In genomic region chr3:69902386-69902785, GRCh38 we compare ENCODE assay signal across 16 cellular contexts.
"Had no signal": no experiment of that assay in that cellular context is flagged by ENCODE, and none has a peak within 500 bp of the region (broad histone marks: within the 10 kb centered on the region; RNA-seq: fewer than 3 reads in every experiment).

No MANE protein-coding gene starts in this region.

- H3K4me1 ChIP-seq: left lung, lower lobe of right lung had no signal

- ATAC-seq: gastroesophageal sphincter; left cardiac atrium; left lung; lower lobe of right lung; naive thymus-derived CD4-positive, alpha-beta T cell had no signal

- H3K4me1 Mint-ChIP-seq: naive thymus-derived CD4-positive, alpha-beta T cell had no signal

- H3K4me3 Mint-ChIP-seq: naive thymus-derived CD4-positive, alpha-beta T cell had no signal

- H3K27me3 ChIP-seq: dorsolateral prefrontal cortex, esophagus muscularis mucosa, gastroesophageal sphincter, heart right ventricle, left lung had no signal

- H3K36me3 ChIP-seq: esophagus muscularis mucosa, gastroesophageal sphincter, heart right ventricle, left lung, lower lobe of right lung had no signal

- DNase-seq: dermis blood vessel endothelial cell; dorsolateral prefrontal cortex; effector CD4-positive, alpha-beta T cell; effector memory CD4-positive, alpha-beta T cell; head of caudate nucleus; hippocampal formation; left cardiac atrium; left lung; lower lobe of right lung; mesendoderm; midbrain; naive thymus-derived CD4-positive, alpha-beta T cell had no signal

- H3K4me3 ChIP-seq: coronary artery, dorsolateral prefrontal cortex, esophagus muscularis mucosa, gastroesophageal sphincter, heart right ventricle, left lung, lower lobe of right lung had no signal

- H3K27ac ChIP-seq: coronary artery, dorsolateral prefrontal cortex, esophagus muscularis mucosa, gastroesophageal sphincter, left lung, lower lobe of right lung had no signal

- H3K9me3 ChIP-seq: esophagus muscularis mucosa, gastroesophageal sphincter, heart right ventricle, left lung, lower lobe of right lung had no signal

- H3K27ac Mint-ChIP-seq: naive thymus-derived CD4-positive, alpha-beta T cell had no signal
